In genomic region chr7:43385309-43385680, GRCh38 we compare ENCODE assay signal across 21 cellular contexts.
"Had no signal": no experiment of that assay in that cellular context is flagged by ENCODE, and none has a peak within 500 bp of the region (broad histone marks: within the 10 kb centered on the region; RNA-seq: fewer than 3 reads in every experiment).

No MANE protein-coding gene starts in this region.

- H3K27ac ChIP-seq: coronary artery, esophagus muscularis mucosa, heart right ventricle, prostate gland, right atrium auricular region, suprapubic skin, transverse colon had no signal

- ATAC-seq: left lobe of liver; naive thymus-derived CD8-positive, alpha-beta T cell; sciatic nerve; stimulated activated naive CD8-positive, alpha-beta T cell treated with anti-CD3 and anti-CD28 coated beads, Interleukin-15, amount 100 ng/mL, for 72 hours had no signal

- DNase-seq: dermis blood vessel endothelial cell; glutamatergic neuron; hypothalamus; immature natural killer cell; islet precursor cell; naive thymus-derived CD8-positive, alpha-beta T cell; nephron progenitor cell; nucleus accumbens; stimulated activated CD4-positive, alpha-beta T cell treated with anti-CD3 and anti-CD28 coated beads, Interleukin-12 subunit alpha, Interleukin-12 subunit beta, amount 100 ng/mL, for 4 hours; stimulated activated naive CD4-positive, alpha-beta T cell; stimulated activated naive CD8-positive, alpha-beta T cell treated with anti-CD3 and anti-CD28 coated beads, Interleukin-15, amount 100 ng/mL, for 72 hours; transverse colon had no signal

- H3K9me3 ChIP-seq: esophagus muscularis mucosa, prostate gland, right atrium auricular region, suprapubic skin, transverse colon had no signal

- H3K27me3 ChIP-seq: esophagus muscularis mucosa, right atrium auricular region, suprapubic skin, transverse colon had no signal

- H3K36me3 ChIP-seq: esophagus muscularis mucosa, heart right ventricle, prostate gland, right atrium auricular region, suprapubic skin, transverse colon had no signal

- H3K4me3 ChIP-seq: coronary artery, esophagus muscularis mucosa, heart right ventricle, prostate gland, right atrium auricular region, smooth muscle cell, suprapubic skin, transverse colon had no signal

- H3K4me1 ChIP-seq: esophagus muscularis mucosa, heart right ventricle, prostate gland, right atrium auricular region, suprapubic skin, transverse colon had no signal
